ENCODE assay signal across 9 cellular contexts in genomic region chr5:74212336-74212735, GRCh38.
DNase-seq lines count a peak whose midpoint lies in the region; ATAC-seq, FAIRE-seq and TF ChIP-seq lines count a peak whose summit lies in the region.
"Had no signal": no experiment of that assay in that cellular context is flagged by ENCODE, and none has a peak within 500 bp of the region (broad histone marks: within the 10 kb centered on the region; RNA-seq: fewer than 3 reads in every experiment).

No MANE protein-coding gene starts in this region.

- TF ChIP-seq CTCF in Loucy (conservative IDR thresholded peaks at IDR 0.05; ENCODE audit: low read length) = peak; percentile 84
- TF ChIP-seq CTCF in astrocyte of the spinal cord (IDR thresholded peaks at IDR 0.05; ENCODE audit: low read depth, low read length) = peak; percentile 47
- peak; percentile 37 for TF ChIP-seq CTCF in neural crest cell (conservative IDR thresholded peaks at IDR 0.05)

- ATAC-seq in HG03045 (IDR thresholded peaks at IDR 0.05; ENCODE audit: unreplicated experiment) (no peak), T-helper 17 cell (no peak)

- H3K4me1 Mint-ChIP-seq in neural crest cell (peaks cover 12% of the 10 kb centered on the region), T-helper 17 cell (no peaks in the 10 kb centered on the region)

- no peaks in the 10 kb centered on the region for H3K79me2 ChIP-seq in Loucy (ENCODE audit: insufficient read depth, low read length)

- in situ Hi-C loops in astrocyte of the spinal cord (cut with HindIII; ENCODE audit: low sequenced_read_pairs) = no loop called here

- H3K4me2 ChIP-seq in Loucy (ENCODE audit: low read depth, low read length, poor library complexity, severe bottlenecking) = no peak overlapping the region

- H2AFZ ChIP-seq in Loucy (ENCODE audit: low read length) = no peak overlapping the region

- no peaks in the 10 kb centered on the region for H3K9me3 ChIP-seq in Loucy (ENCODE audit: insufficient read depth, low read depth, low read length)
- no peaks in the 10 kb centered on the region for H3K9me3 ChIP-seq in T-helper 17 cell (ENCODE audit: control insufficient read depth, low read length, poor library complexity, severe bottlenecking)

- no peaks in the 10 kb centered on the region for H3K9me2 ChIP-seq in Loucy (replicated peaks; ENCODE audit: low read depth, low read length)

- H3K4me3 Mint-ChIP-seq in neural crest cell (no peak overlapping the region), T-helper 17 cell (no peak overlapping the region)

- FAIRE-seq in RCC 7860 (lab: Jason Lieb, UNC) = no peak

- H3K36me3 ChIP-seq in Loucy (ENCODE audit: insufficient read depth, low read length) = no peaks in the 10 kb centered on the region

- DNase-seq in GDM1 (lab: John Stamatoyannopoulos, UW) (peak; percentile 33), astrocyte of the spinal cord (ENCODE audit: low read depth, low spot score) (no peak), neural crest cell (ENCODE audit: low read depth, low spot score) (no peak), RCC 7860 (ENCODE audit: low spot score) (no peak), T-helper 17 cell (no peak)
- DNase-seq: activated gamma-delta T cell treated with Interleukin-2 at 50 U/mL for 16 hours, NCI-H345 had no signal

- no peaks in the 10 kb centered on the region for H3K27me3 ChIP-seq in Loucy (ENCODE audit: insufficient read depth, low read length, poor library complexity, severe bottlenecking)

- H3K4me1 ChIP-seq in Loucy (ENCODE audit: insufficient read depth, low read length, poor library complexity, severe bottlenecking) = peaks cover 10% of the 10 kb centered on the region

- H3K4me3 ChIP-seq in Loucy (ENCODE audit: low read length, poor library complexity, severe bottlenecking) (no peak overlapping the region), astrocyte of the spinal cord (ENCODE audit: low read depth, low read length) (no peak overlapping the region)

- H3K9ac ChIP-seq in Loucy (ENCODE audit: low read depth, low read length, poor library complexity, severe bottlenecking) = no peak overlapping the region

- no peak overlapping the region for H3K27ac Mint-ChIP-seq in neural crest cell (ENCODE audit: unreplicated experiment)
- no peak overlapping the region for H3K27ac Mint-ChIP-seq in T-helper 17 cell

- no peaks in the 10 kb centered on the region for H3F3A ChIP-seq in Loucy (ENCODE audit: low read depth)

- H3K36me3 Mint-ChIP-seq in neural crest cell (ENCODE audit: low read depth) = peaks cover 3% of the 10 kb centered on the region
- H3K36me3 Mint-ChIP-seq in T-helper 17 cell (ENCODE audit: low read depth) = no peaks in the 10 kb centered on the region

- H3K27me3 Mint-ChIP-seq in neural crest cell (ENCODE audit: low read depth) (no peaks in the 10 kb centered on the region), T-helper 17 cell (peaks cover 25% of the 10 kb centered on the region)

- H4K20me1 ChIP-seq in Loucy (ENCODE audit: insufficient read depth, low read length, poor library complexity, severe bottlenecking) = no peaks in the 10 kb centered on the region

- H3K9me3 Mint-ChIP-seq in neural crest cell = peaks cover 8% of the 10 kb centered on the region
